In the genomic region with DNA sequence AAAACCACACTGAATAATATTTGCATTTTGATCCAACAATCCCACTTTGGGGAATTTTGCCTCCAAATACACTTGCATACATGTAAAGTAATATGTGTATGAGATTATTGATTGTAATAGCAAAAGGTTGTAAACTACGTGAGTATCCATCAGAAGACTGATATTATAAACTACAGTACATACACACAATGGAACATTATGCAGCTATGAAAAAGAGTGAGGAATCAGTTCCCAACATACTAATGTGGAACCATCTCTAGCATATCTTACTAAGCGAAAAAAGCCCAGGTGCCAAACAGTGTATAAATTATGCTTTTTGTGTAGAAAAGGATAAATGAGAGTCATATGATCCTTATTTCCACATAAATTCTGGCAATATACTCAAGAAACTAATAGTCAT, we compare ENCODE assay signal across 11 cellular contexts. TPM values are rescaled to one million over a fixed set of nuclear protein-coding genes. Genes with fewer than 3 reads are reported as not detected.
DNase-seq lines count a peak whose midpoint lies in the region; ATAC-seq and TF ChIP-seq lines count a peak whose summit lies in the region.
"Had no signal": no experiment of that assay in that cellular context is flagged by ENCODE, and none has a peak within 500 bp of the region (broad histone marks: within the 10 kb centered on the region; RNA-seq: fewer than 3 reads in every experiment).

No MANE protein-coding gene starts in this region.

- H3K27ac ChIP-seq in gastroesophageal sphincter: peak overlapping the region in 3 of 4 donors; percentile 3 to 84 (median 80)

- H3K4me1 ChIP-seq in gastroesophageal sphincter: peaks cover 0 to 10% (median 0%) of the 10 kb centered on the region in 3 donors

- no peaks in the 10 kb centered on the region for H3K9me3 ChIP-seq in gastroesophageal sphincter

- H3K27me3 Mint-ChIP-seq in activated T-cell treated with anti-CD3 and anti-CD28 coated beads, Interleukin-2, amount 50 U/mL, for 24 hours: no peaks in the 10 kb centered on the region
- H3K27me3 Mint-ChIP-seq in activated T-helper 2 cell treated with anti-CD3 and anti-CD28 coated beads, Interferon-gamma antibody, Interleukin-2, Interleukin-4, amounts not matched to agents 10 μg/mL and 5 μg/mL and 100 μg/mL, durations not matched to agents 14 hours and 24 hours and 36 hours (ENCODE audit: low read depth): no peaks in the 10 kb centered on the region

- DNase-seq in activated T-cell treated with anti-CD3 and anti-CD28 coated beads, Interleukin-2, amount 50 U/mL, for 24 hours: no peak
- DNase-seq in activated T-cell treated with anti-CD3 and anti-CD28 coated beads for 4 hours (no peak), erythroblast (lab: John Stamatoyannopoulos, UW) (no peak)
- no peak for DNase-seq in activated T-helper 2 cell treated with anti-CD3 and anti-CD28 coated beads, Interferon-gamma antibody, Interleukin-2, Interleukin-4, amounts not matched to agents 10 μg/mL and 5 μg/mL and 100 μg/mL, durations not matched to agents 14 hours and 24 hours and 36 hours (ENCODE audit: low spot score)
- no peak for DNase-seq in stimulated activated effector memory CD8-positive, alpha-beta T cell treated with anti-CD3 and anti-CD28 coated beads, Interleukin-12 subunit alpha, Interleukin-12 subunit beta, amount 100 ng/mL, for 72 hours (ENCODE audit: low spot score in 2 of 2)
- DNase-seq: EL; NCI-H2029; stimulated activated naive CD4-positive, alpha-beta T cell had no signal

- no peak for TF ChIP-seq EP300 in gastroesophageal sphincter (IDR thresholded peaks at IDR 0.05)

- H3K27me3 ChIP-seq in gastroesophageal sphincter: no peaks in the 10 kb centered on the region

- peaks cover 34% of the 10 kb centered on the region for H3K36me3 Mint-ChIP-seq in activated T-cell treated with anti-CD3 and anti-CD28 coated beads, Interleukin-2, amount 50 U/mL, for 24 hours (ENCODE audit: low read depth)
- H3K36me3 Mint-ChIP-seq in activated T-helper 2 cell treated with anti-CD3 and anti-CD28 coated beads, Interferon-gamma antibody, Interleukin-2, Interleukin-4, amounts not matched to agents 10 μg/mL and 5 μg/mL and 100 μg/mL, durations not matched to agents 14 hours and 24 hours and 36 hours (ENCODE audit: low read depth): peaks cover 31% of the 10 kb centered on the region
- H3K36me3 Mint-ChIP-seq in stimulated activated effector memory CD8-positive, alpha-beta T cell treated with anti-CD3 and anti-CD28 coated beads, Interleukin-12 subunit alpha, Interleukin-12 subunit beta, amount 100 ng/mL, for 72 hours: peaks cover 33% of the 10 kb centered on the region

- H3K27ac Mint-ChIP-seq in activated T-cell treated with anti-CD3 and anti-CD28 coated beads, Interleukin-2, amount 50 U/mL, for 24 hours: peak overlapping the region; percentile 68
- H3K27ac Mint-ChIP-seq in activated T-helper 2 cell treated with anti-CD3 and anti-CD28 coated beads, Interferon-gamma antibody, Interleukin-2, Interleukin-4, amounts not matched to agents 10 μg/mL and 5 μg/mL and 100 μg/mL, durations not matched to agents 14 hours and 24 hours and 36 hours: peak overlapping the region; percentile 60
- H3K27ac Mint-ChIP-seq in stimulated activated effector memory CD8-positive, alpha-beta T cell treated with anti-CD3 and anti-CD28 coated beads, Interleukin-12 subunit alpha, Interleukin-12 subunit beta, amount 100 ng/mL, for 72 hours: no peak overlapping the region

- TF ChIP-seq CTCF in gastroesophageal sphincter (IDR thresholded peaks at IDR 0.05): no peak

- peaks cover 16% of the 10 kb centered on the region for H3K4me1 Mint-ChIP-seq in activated T-cell treated with anti-CD3 and anti-CD28 coated beads, Interleukin-2, amount 50 U/mL, for 24 hours (ENCODE audit: low read depth)
- peaks cover 2% of the 10 kb centered on the region for H3K4me1 Mint-ChIP-seq in activated T-helper 2 cell treated with anti-CD3 and anti-CD28 coated beads, Interferon-gamma antibody, Interleukin-2, Interleukin-4, amounts not matched to agents 10 μg/mL and 5 μg/mL and 100 μg/mL, durations not matched to agents 14 hours and 24 hours and 36 hours (ENCODE audit: low read depth)
- H3K4me1 Mint-ChIP-seq in stimulated activated effector memory CD8-positive, alpha-beta T cell treated with anti-CD3 and anti-CD28 coated beads, Interleukin-12 subunit alpha, Interleukin-12 subunit beta, amount 100 ng/mL, for 72 hours: peaks cover 11% of the 10 kb centered on the region

- H3K4me3 ChIP-seq in gastroesophageal sphincter: peak overlapping the region in 1 of 2 donors; percentile 59

- ATAC-seq in gastroesophageal sphincter (no peak), GM19395 (IDR thresholded peaks at IDR 0.05; ENCODE audit: unreplicated experiment) (no peak), HG02623 (IDR thresholded peaks at IDR 0.05; ENCODE audit: unreplicated experiment) (no peak)
- no peak for ATAC-seq in stimulated activated effector memory CD8-positive, alpha-beta T cell treated with anti-CD3 and anti-CD28 coated beads, Interleukin-12 subunit alpha, Interleukin-12 subunit beta, amount 100 ng/mL, for 72 hours

- intact Hi-C loops in activated T-helper 2 cell treated with anti-CD3 and anti-CD28 coated beads, Interferon-gamma antibody, Interleukin-2, Interleukin-4, amounts not matched to agents 10 μg/mL and 5 μg/mL and 100 μg/mL, durations not matched to agents 14 hours and 24 hours and 36 hours (cut with micrococcal nuclease): loop anchor here (1.0 to 10.0 kb wide), 2 partner anchors 31 to 1559 kb away; a partner anchor contains a TSS

- no peaks in the 10 kb centered on the region for H3K9me3 Mint-ChIP-seq in activated T-cell treated with anti-CD3 and anti-CD28 coated beads, Interleukin-2, amount 50 U/mL, for 24 hours
- H3K9me3 Mint-ChIP-seq in activated T-helper 2 cell treated with anti-CD3 and anti-CD28 coated beads, Interferon-gamma antibody, Interleukin-2, Interleukin-4, amounts not matched to agents 10 μg/mL and 5 μg/mL and 100 μg/mL, durations not matched to agents 14 hours and 24 hours and 36 hours: no peaks in the 10 kb centered on the region
- H3K9me3 Mint-ChIP-seq in stimulated activated effector memory CD8-positive, alpha-beta T cell treated with anti-CD3 and anti-CD28 coated beads, Interleukin-12 subunit alpha, Interleukin-12 subunit beta, amount 100 ng/mL, for 72 hours: no peaks in the 10 kb centered on the region

- no peak for TF ChIP-seq POLR2A in gastroesophageal sphincter (IDR thresholded peaks at IDR 0.05)
- no peak for TF ChIP-seq POLR2A in erythroblast (IDR thresholded peaks at IDR 0.05; ENCODE audit: low read length)

- H3K4me3 Mint-ChIP-seq in activated T-cell treated with anti-CD3 and anti-CD28 coated beads, Interleukin-2, amount 50 U/mL, for 24 hours: peak overlapping the region; percentile 95
- no peak overlapping the region for H3K4me3 Mint-ChIP-seq in activated T-helper 2 cell treated with anti-CD3 and anti-CD28 coated beads, Interferon-gamma antibody, Interleukin-2, Interleukin-4, amounts not matched to agents 10 μg/mL and 5 μg/mL and 100 μg/mL, durations not matched to agents 14 hours and 24 hours and 36 hours (ENCODE audit: low read depth)
- peak overlapping the region; percentile 85 for H3K4me3 Mint-ChIP-seq in stimulated activated effector memory CD8-positive, alpha-beta T cell treated with anti-CD3 and anti-CD28 coated beads, Interleukin-12 subunit alpha, Interleukin-12 subunit beta, amount 100 ng/mL, for 72 hours

- WGBS in gastroesophageal sphincter (ENCODE audit: low coverage in 1 of 2), 2 donors: 95 to 100% methylated on average over 2 of the region's 2 CpGs

- H3K36me3 ChIP-seq in gastroesophageal sphincter: peaks cover 0 to 30% of the 10 kb centered on the region in 2 donors

RNA-seq across cellular contexts. Expression of a gene that starts 16.0 kb away (rescaled TPM):
- 7.7 and 7.9 TPM in 2 replicates for total RNA-seq in activated T-helper 2 cell treated with anti-CD3 and anti-CD28 coated beads, Interferon-gamma antibody, Interleukin-2, Interleukin-4, amounts not matched to agents 10 μg/mL and 5 μg/mL and 100 μg/mL, durations not matched to agents 14 hours and 24 hours and 36 hours
- total RNA-seq in gastroesophageal sphincter: 10 to 100 TPM; 24.0 to 41.6 (median 30.9) TPM
